In genomic region chr2:10331033-10331701, GRCh38 we compare ENCODE assay signal across 8 cellular contexts. TPM values are rescaled to one million over a fixed set of nuclear protein-coding genes. Genes with fewer than 3 reads are reported as not detected.
DNase-seq lines count a peak whose midpoint lies in the region; ATAC-seq and TF ChIP-seq lines count a peak whose summit lies in the region.

No MANE protein-coding gene starts in this region.

- TF ChIP-seq EP300 in gastroesophageal sphincter (IDR thresholded peaks at IDR 0.05) = no peak

- peaks cover 0 to 3% of the 10 kb centered on the region in 2 donors for H3K36me3 ChIP-seq in gastroesophageal sphincter

- no peak for TF ChIP-seq POLR2A in gastroesophageal sphincter (IDR thresholded peaks at IDR 0.05)

- peaks cover 0 to 42% (median 17%) of the 10 kb centered on the region in 3 donors for H3K4me1 ChIP-seq in gastroesophageal sphincter

- DNase-seq in DMS153 treated with DMSO at 0.1 percent for 48 hours (lab: John Stamatoyannopoulos, UW; ENCODE audit: unreplicated experiment) = peak; percentile 24
- peak; percentile 37 for DNase-seq in NCI-H2107 (lab: John Stamatoyannopoulos, UW)
- DNase-seq in activated CD8-positive, alpha-beta memory T cell treated with anti-CD3 and anti-CD28 coated beads, Interleukin-2, amount 50 U/mL, for 24 hours (ENCODE audit: extremely low read depth) = peak; percentile 35
- peak; percentile 52 to 76 for DNase-seq in stimulated activated CD4-positive, alpha-beta T cell treated with anti-CD3 and anti-CD28 coated beads, Interleukin-12 subunit alpha, Interleukin-12 subunit beta, amount 100 ng/mL, for 24 hours (ENCODE audit: low read depth in 2 of 2)
- DNase-seq in medulla oblongata (ENCODE audit: extremely low spot score) = no peak
- no peak for DNase-seq in NCI-H128 (lab: John Stamatoyannopoulos, UW; ENCODE audit: unreplicated experiment)

- H3K9me3 ChIP-seq in gastroesophageal sphincter = peaks cover 0 to 9% (median 0%) of the 10 kb centered on the region in 3 donors

- no peaks in the 10 kb centered on the region for H3K27me3 ChIP-seq in gastroesophageal sphincter

- no peak for TF ChIP-seq CTCF in gastroesophageal sphincter (IDR thresholded peaks at IDR 0.05)

- H3K4me3 ChIP-seq in gastroesophageal sphincter = peak overlapping the region in 1 of 2 donors; percentile 20

- 60 to 63% methylated on average over 5 to 11 of the region's 33 CpGs for WGBS in gastroesophageal sphincter (ENCODE audit: low coverage in 1 of 2), 2 donors

- ATAC-seq in GM21619 (IDR thresholded peaks at IDR 0.05; ENCODE audit: unreplicated experiment) = peak; percentile 69
- ATAC-seq in gastroesophageal sphincter = peak; percentile 40

- peak overlapping the region in 3 of 4 donors; percentile 6 to 51 (median 11) for H3K27ac ChIP-seq in gastroesophageal sphincter

RNA-seq across cellular contexts. Expression of gene HPCAL1, which starts 28.5 kb away (rescaled TPM):
- 10 to 100 TPM; 17.0 to 42.1 (median 29.8) TPM for total RNA-seq in gastroesophageal sphincter

Comparison
In these comparisons a context has a peak if more than half of its experiments do, and no peak if none do; other contexts are left out.
1. DNase-seq: peak in DMS153 treated with DMSO at 0.1 percent for 48 hours (single experiment), NCI-H2107 (single experiment), activated CD8-positive, alpha-beta memory T cell treated with anti-CD3 and anti-CD28 coated beads, Interleukin-2, amount 50 U/mL, for 24 hours (single experiment) and stimulated activated CD4-positive, alpha-beta T cell treated with anti-CD3 and anti-CD28 coated beads, Interleukin-12 subunit alpha, Interleukin-12 subunit beta, amount 100 ng/mL, for 24 hours (2 of 2); none in medulla oblongata (single experiment) and NCI-H128 (single experiment).